Comparison of ENCODE assay signal across 8 cellular contexts in the genomic region with DNA sequence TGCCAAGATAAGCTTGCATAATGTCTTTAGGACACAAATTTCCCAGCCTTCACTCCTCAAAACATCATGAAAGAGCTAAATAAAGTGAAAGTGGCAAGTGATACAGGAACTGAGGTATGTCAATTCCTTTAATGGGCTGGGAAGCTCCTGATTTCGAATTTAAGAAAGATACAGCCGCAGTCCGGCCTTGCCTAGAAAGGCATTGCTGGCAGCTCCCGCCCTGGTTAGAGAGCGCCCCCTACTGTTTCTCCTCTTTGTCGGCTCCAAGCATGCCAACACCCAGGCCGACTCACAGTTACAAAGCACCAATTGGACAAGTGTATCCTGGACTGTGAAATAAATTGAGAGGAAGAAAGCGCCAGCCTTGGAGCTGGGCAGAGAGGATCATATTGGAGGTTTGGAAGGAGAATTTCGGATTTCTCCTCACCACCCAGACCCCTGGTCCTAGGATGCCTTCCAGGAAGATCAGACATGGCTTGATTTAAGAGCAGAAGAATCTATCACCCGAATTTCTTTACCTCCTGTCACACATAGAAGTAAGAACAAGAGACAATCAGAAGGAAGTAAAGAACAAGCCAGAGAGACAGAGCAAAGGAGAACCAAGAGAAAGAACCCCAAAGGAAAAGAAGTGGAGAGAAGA.
DNase-seq lines count a peak whose midpoint lies in the region; ATAC-seq and TF ChIP-seq lines count a peak whose summit lies in the region.

No MANE protein-coding gene starts in this region.

- in situ Hi-C loops in GM13976 (cut with MboI; ENCODE audit: low sequenced_read_pairs, unreplicated experiment): loop anchor here (10.0 kb wide), 3 partner anchors 59 to 551 kb away; no protein-coding TSS in a partner anchor

- intact Hi-C loops in left ventricle myocardium superior (cut with micrococcal nuclease): no loop called here

- ATAC-seq in HG02870 (IDR thresholded peaks at IDR 0.05; ENCODE audit: unreplicated experiment) (peak; percentile 82), left ventricle myocardium superior (peak; percentile 99)

- DNase-seq in GM13976 (ENCODE audit: low spot score) (peak; percentile 45), NCI-H146 (lab: John Stamatoyannopoulos, UW) (peak; percentile 48), T follicular helper cell (ENCODE audit: low read depth) (peak; percentile 75), amygdala (lab: John Stamatoyannopoulos, UW) (peak in 54 of 56 donors; percentile 22 to 93 (median 72)), left ventricle myocardium superior (peak; percentile 82), retina (peak; percentile 90), cerebellar nuclear complex (lab: John Stamatoyannopoulos, UW) (no peak)

- peak; percentile 86 for TF ChIP-seq CTCF in GM13976 (IDR thresholded peaks at IDR 0.05; ENCODE audit: borderline replicate concordance, control extremely low read depth, extremely low read depth, insufficient read depth, missing control alignments)

Comparison
In these comparisons a context has a peak if more than half of its experiments do, and no peak if none do; other contexts are left out.
1. DNase-seq: peak in GM13976 (single experiment), NCI-H146 (single experiment), T follicular helper cell (single experiment), amygdala (54 of 56), left ventricle myocardium superior (single experiment) and retina (single experiment); none in cerebellar nuclear complex (0 of 2).